Comparison of ENCODE assay signal across 18 cellular contexts in the genomic region with DNA sequence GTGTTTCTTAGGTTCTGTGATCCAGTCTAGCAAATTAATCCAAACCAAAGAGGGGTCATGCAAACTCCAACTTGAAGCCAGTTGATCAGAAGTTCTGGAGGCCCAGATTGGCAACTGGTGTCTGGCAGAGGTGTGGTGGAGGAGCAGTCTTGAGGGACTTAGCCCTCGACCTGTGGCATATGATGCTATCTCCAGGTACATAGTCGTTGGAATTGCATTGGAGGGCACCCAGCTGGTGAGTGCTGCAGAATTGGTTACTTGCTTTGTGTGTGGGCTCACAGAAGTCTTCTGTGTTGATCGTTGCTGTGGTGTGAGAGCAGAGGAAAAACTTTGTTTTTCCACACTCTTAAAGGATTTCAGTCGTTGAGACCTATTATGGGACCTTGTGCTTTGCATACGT. TPM values are rescaled to one million over a fixed set of nuclear protein-coding genes. Genes with fewer than 3 reads are reported as not detected.
DNase-seq lines count a peak whose midpoint lies in the region; ATAC-seq, FAIRE-seq and TF ChIP-seq lines count a peak whose summit lies in the region.
"Had no signal": no experiment of that assay in that cellular context is flagged by ENCODE, and none has a peak within 500 bp of the region (broad histone marks: within the 10 kb centered on the region; RNA-seq: fewer than 3 reads in every experiment).

No MANE protein-coding gene starts in this region.

- H4K20me1 ChIP-seq in GM23248 (ENCODE audit: insufficient read depth) (peaks cover 68% of the 10 kb centered on the region), GM12878 (ENCODE audit: control insufficient read depth, insufficient read depth) (peaks cover 16% of the 10 kb centered on the region)

- ATAC-seq in GM12878, result peak; percentile 20

- H3K4me1 Mint-ChIP-seq in T-helper 1 cell treated with Interleukin-12 subunit alpha and Interleukin-12 subunit beta and Interleukin-4 antibody, amounts not matched to agents 30 μg/mL and 1 μg/mL, for 36 hours (ENCODE audit: low read depth), result peaks cover 47% of the 10 kb centered on the region
- peaks cover 45% of the 10 kb centered on the region for H3K4me1 Mint-ChIP-seq in nephron

- DNase-seq in T-helper 1 cell, result no peak
- DNase-seq in GM23248, result no peak
- DNase-seq in GM12878 (ENCODE audit: low read depth, low spot score), result no peak
- no peak for DNase-seq in NCI-H1092 (lab: John Stamatoyannopoulos, UW)
- no peak for DNase-seq in stimulated activated CD4-positive, alpha-beta T cell treated with anti-CD3 and anti-CD28 coated beads, Interleukin-4, amount 100 ng/mL, for 24 hours
- no peak for DNase-seq in midbrain (lab: John Stamatoyannopoulos, UW)
- DNase-seq: activated CD4-positive, alpha-beta T cell treated with anti-CD3 and anti-CD28 coated beads for 1 hour; amniotic stem cell; dorsolateral prefrontal cortex; foreskin melanocyte; NCI-H1105; NCI-H748 treated with DMSO at 0.1 percent for 48 hours; spleen; upper lobe of left lung had no signal

- no peak overlapping the region for H3K9ac ChIP-seq in GM23248
- peak overlapping the region; percentile 30; the same call in 1 of the 2 replicates for H3K9ac ChIP-seq in GM12878 (ENCODE audit: control insufficient read depth, insufficient read depth, low read length)

- H2AFZ ChIP-seq in GM23248 (no peak overlapping the region), GM12878 (ENCODE audit: control insufficient read depth, low read depth, low read length) (no peak overlapping the region)

- intact Hi-C loops in GM12878 (cut with micrococcal nuclease; ENCODE audit: unreplicated experiment), result no loop called here

- no peaks in the 10 kb centered on the region for H3K9me2 ChIP-seq in GM23248 (ENCODE audit: insufficient read depth)

- WGBS in GM23248 (ENCODE audit: low coverage in 1 of 2, low lambda C conversion rate in 2 of 2, missing lambda C conversion rate in 2 of 2), 2 experiments, result 21 to 26% methylated on average over 5 of the region's 5 CpGs
- 7% methylated on average over 5 of the region's 5 CpGs for WGBS in GM12878 (ENCODE audit: insufficient coverage, insufficient replicate concordance, low lambda C conversion rate, missing lambda C conversion rate)

- in situ Hi-C loops in GM23248 (cut with MboI) (no loop called here), GM12878 (cut with MboI) (no loop called here)

- H3K4me3 Mint-ChIP-seq in T-helper 1 cell treated with Interleukin-12 subunit alpha and Interleukin-12 subunit beta and Interleukin-4 antibody, amounts not matched to agents 30 μg/mL and 1 μg/mL, for 36 hours, result no peak overlapping the region
- H3K4me3 Mint-ChIP-seq in nephron, result no peak overlapping the region

- H3K79me2 ChIP-seq in GM23248 (ENCODE audit: insufficient read depth) (peaks cover 100% of the 10 kb centered on the region), GM12878 (ENCODE audit: control insufficient read depth, insufficient read depth, low read length) (peaks cover 93% of the 10 kb centered on the region)

- SMC1A ChIA-PET in GM12878 (lab: Charles Lee; ENCODE audit: uncharacterized antibody, unreplicated experiment), result interaction anchor here (0.5 to 9.8 kb wide), 2 partner anchors 10 to 39 kb away, joined by 3 to 69 read pairs; no protein-coding TSS in a partner anchor

- H3K4me3 ChIP-seq in GM23248, result peak overlapping the region; percentile 48
- peak overlapping the region; percentile 49 for H3K4me3 ChIP-seq in GM12878
- H3K4me3 ChIP-seq: upper lobe of left lung had no signal

- no peak for FAIRE-seq in GM12878 (lab: Jason Lieb, UNC)
- FAIRE-seq: A204.1, islet of Langerhans had no signal

- peaks cover 14% of the 10 kb centered on the region for H3K36me3 Mint-ChIP-seq in T-helper 1 cell treated with Interleukin-12 subunit alpha and Interleukin-12 subunit beta and Interleukin-4 antibody, amounts not matched to agents 30 μg/mL and 1 μg/mL, for 36 hours (ENCODE audit: low read depth)
- peaks cover 25% of the 10 kb centered on the region for H3K36me3 Mint-ChIP-seq in nephron (ENCODE audit: low read depth)

- peak overlapping the region; percentile 36 for H3K27ac Mint-ChIP-seq in T-helper 1 cell treated with Interleukin-12 subunit alpha and Interleukin-12 subunit beta and Interleukin-4 antibody, amounts not matched to agents 30 μg/mL and 1 μg/mL, for 36 hours
- H3K27ac Mint-ChIP-seq in nephron, result peak overlapping the region in 2 of 3 experiments; percentile 24 to 46

- BruUV-seq in GM12878 (replicated peaks; lab: Mats Ljungman, UMichigan), result TSS peak; percentile 6

- H3K4me1 ChIP-seq in GM23248 (ENCODE audit: insufficient read depth), result peaks cover 84% of the 10 kb centered on the region
- H3K4me1 ChIP-seq in GM12878 (ENCODE audit: control insufficient read depth, insufficient read depth, low read length), result peaks cover 34% of the 10 kb centered on the region

- TF ChIP-seq POLR2A in GM12878 (IDR thresholded peaks at IDR 0.05; ENCODE audit: low read depth, low read length), result no peak

- POLR2A ChIA-PET in GM12878 (lab: Charles Lee), result interaction anchor here (1.3 kb wide), 1 partner anchor 10 kb away, joined by 16 read pairs; no protein-coding TSS in a partner anchor

- no peak for TF ChIP-seq EP300 in GM12878 (IDR thresholded peaks at IDR 0.05; ENCODE audit: borderline replicate concordance in 1 of 2, control insufficient read depth in 1 of 2, low read depth in 2 of 2, low read length in 2 of 2)

- RAD21 ChIA-PET in GM12878 (lab: Charles Lee; ENCODE audit: unreplicated experiment), result interaction anchor here (0.9 to 2.4 kb wide), 3 partner anchors 10 to 13 kb away, joined by 3 to 10 read pairs (median 4); no protein-coding TSS in a partner anchor

- H3K9me3 ChIP-seq in GM23248 (ENCODE audit: low read depth) (no peaks in the 10 kb centered on the region), GM12878 (replicated peaks; ENCODE audit: control insufficient read depth, insufficient read depth, low read length) (no peaks in the 10 kb centered on the region)
- H3K9me3 ChIP-seq: spleen, upper lobe of left lung had no signal

- peaks cover 68% of the 10 kb centered on the region for H3F3A ChIP-seq in GM23248 (ENCODE audit: insufficient read depth)

- no peaks in the 10 kb centered on the region for H3K27me3 ChIP-seq in GM23248 (replicated peaks; ENCODE audit: insufficient read depth)
- H3K27me3 ChIP-seq in GM12878 (replicated peaks in 1 of 2; ENCODE audit: control insufficient read depth in 2 of 2, insufficient read depth in 2 of 2, low read length in 1 of 2), result no peaks in the 10 kb centered on the region
- H3K27me3 ChIP-seq: dorsolateral prefrontal cortex, spleen, upper lobe of left lung had no signal

- H3K9me3 Mint-ChIP-seq in T-helper 1 cell treated with Interleukin-12 subunit alpha and Interleukin-12 subunit beta and Interleukin-4 antibody, amounts not matched to agents 30 μg/mL and 1 μg/mL, for 36 hours, result no peaks in the 10 kb centered on the region
- H3K9me3 Mint-ChIP-seq in nephron, result no peaks in the 10 kb centered on the region

- H3K36me3 ChIP-seq in GM23248 (ENCODE audit: low read depth) (no peaks in the 10 kb centered on the region), GM12878 (ENCODE audit: control insufficient read depth in 2 of 2, insufficient read depth in 2 of 2, low read length in 1 of 2) (peaks cover 2 to 7% of the 10 kb centered on the region in 2 experiments; a peak in 3 of 4 replicates)
- H3K36me3 ChIP-seq: upper lobe of left lung had no signal

- H3K27ac ChIP-seq in GM23248 (peak overlapping the region; percentile 48), GM12878 (ENCODE audit: control insufficient read depth, insufficient read depth) (no peak overlapping the region)
- H3K27ac ChIP-seq: upper lobe of left lung had no signal

- no peaks in the 10 kb centered on the region for H3K27me3 Mint-ChIP-seq in T-helper 1 cell treated with Interleukin-12 subunit alpha and Interleukin-12 subunit beta and Interleukin-4 antibody, amounts not matched to agents 30 μg/mL and 1 μg/mL, for 36 hours (ENCODE audit: low read depth)
- H3K27me3 Mint-ChIP-seq in nephron (ENCODE audit: low read depth), result no peaks in the 10 kb centered on the region

- H3K4me2 ChIP-seq in GM23248 (ENCODE audit: unreplicated experiment), result peak overlapping the region; percentile 51
- H3K4me2 ChIP-seq in GM12878 (ENCODE audit: control insufficient read depth, insufficient read depth), result peak overlapping the region; percentile 60

- CTCF ChIA-PET in GM12878 (lab: Yijun Ruan, JAX), result interaction anchor here (1.4 kb wide), 1 partner anchor 10 kb away, joined by 9 read pairs; no protein-coding TSS in a partner anchor

- TF ChIP-seq RAD21 in GM12878 (IDR thresholded peaks at IDR 0.05; ENCODE audit: insufficient read depth, low read depth, low read length), result no peak

- no peak for TF ChIP-seq CTCF in GM12878 (IDR thresholded peaks at IDR 0.05 in 2 of 3, conservative IDR thresholded peaks at IDR 0.05 in 1 of 3; ENCODE audit: control insufficient read depth in 2 of 3, extremely low read depth in 1 of 3, insufficient read depth in 1 of 3, low read depth in 3 of 3, low read length in 3 of 3)
- TF ChIP-seq CTCF in nephron (IDR thresholded peaks at IDR 0.05; ENCODE audit: unreplicated experiment in 3 of 3), result no peak

RNA-seq across cellular contexts. Expression of a gene that starts 7.7 kb away (rescaled TPM):
- 43.7 and 65.1 TPM in 2 replicates for total RNA-seq in GM23248 (2014; rRNA removed; shearing (Covaris generic))
- 30.6 and 32.6 TPM in 2 replicates for polyA plus RNA-seq in GM23248 (2016; fragmentation: Nextera tagmentation; extraction: Ambion mirVana)
- total RNA-seq in GM12878 (2013; cell fraction: nucleolus; rRNA removed), result 79.9 and 89.9 TPM in 2 replicates
- total RNA-seq in GM12878 (2014; rRNA removed), result 34.3 and 40.9 TPM in 2 replicates
- total RNA-seq in GM12878 (2014; rRNA removed; fragmentation: Illumina TruSeq; extraction: Trizol), result 38.5 and 41.1 TPM in 2 replicates
- 37.7 and 39.6 TPM in 2 replicates for total RNA-seq in GM12878 (2021)
- polyA plus RNA-seq in GM12878 (2011; ENCODE audit: low read depth), result 22.3 TPM
- 31.7 and 45.1 TPM in 2 replicates for polyA plus RNA-seq in GM12878 (2011; rRNA removed)
- polyA plus RNA-seq in GM12878 (2011; cell fraction: cytosol; rRNA removed), result 15.7 and 17.9 TPM in 2 replicates
- polyA plus RNA-seq in GM12878 (2011; cell fraction: nucleus; rRNA removed), result 28.5 and 34.2 TPM in 2 replicates
- 31.7 and 32.9 TPM in 2 replicates for polyA plus RNA-seq in GM12878 (2012)
- 32.4 and 43.6 TPM in 2 replicates for polyA plus RNA-seq in GM12878 (2014; fragmentation: Illumina TruSeq; extraction: Trizol)
- polyA plus RNA-seq in GM12878 (2014; fragmentation: Nextera tagmentation; extraction: Ambion mirVana), result 10 to 100 TPM; 13.2 to 16.3 TPM
- 24.9 and 28.3 TPM in 2 replicates for polyA plus RNA-seq in GM12878 (2014; rRNA removed)
- 10 to 100 TPM; 39.5 to 43.4 TPM for polyA plus RNA-seq in GM12878 (2016; fragmentation: Nextera tagmentation; extraction: Ambion mirVana)
- 29.7 and 47.0 TPM in 2 replicates for polyA minus RNA-seq in GM12878 (2011; rRNA and poly(A)+ RNA removed)
- 11.1 and 13.6 TPM in 2 replicates for polyA minus RNA-seq in GM12878 (2011; cell fraction: cytosol; rRNA and poly(A)+ RNA removed)
- 24.1 and 40.4 TPM in 2 replicates for polyA minus RNA-seq in GM12878 (2011; cell fraction: nucleus; rRNA and poly(A)+ RNA removed)

RNA-seq across cellular contexts. Expression of a gene that starts 50.2 kb away (rescaled TPM):
- 22.0 and 27.4 TPM in 2 replicates for total RNA-seq in GM23248 (2014; rRNA removed; shearing (Covaris generic))
- polyA plus RNA-seq in GM23248 (2016; fragmentation: Nextera tagmentation; extraction: Ambion mirVana) (12.0 and 12.5 TPM in 2 replicates), GM12878 (2011; rRNA removed) (7.6 and 10.0 TPM in 2 replicates), GM12878 (2014; fragmentation: Illumina TruSeq; extraction: Trizol) (14.5 and 15.6 TPM in 2 replicates), GM12878 (2014; fragmentation: Nextera tagmentation; extraction: Ambion mirVana) (1 to 10 TPM; 1.6 to 2.0 TPM), GM12878 (2014; rRNA removed) (17.5 and 18.7 TPM in 2 replicates), GM12878 (2016; fragmentation: Nextera tagmentation; extraction: Ambion mirVana) (10 to 100 TPM; 12.4 to 12.9 TPM)
- total RNA-seq in GM12878 (2013; cell fraction: nucleolus; rRNA removed), result 34.6 and 35.3 TPM in 2 replicates
- total RNA-seq in GM12878 (2014; rRNA removed) (15.2 and 16.2 TPM in 2 replicates), GM12878 (2014; rRNA removed; fragmentation: Illumina TruSeq; extraction: Trizol) (10.9 and 11.7 TPM in 2 replicates), GM12878 (2021) (23.5 and 25.2 TPM in 2 replicates)
- 8.8 TPM for polyA plus RNA-seq in GM12878 (2011; ENCODE audit: low read depth)
- 8.8 and 9.1 TPM in 2 replicates for polyA plus RNA-seq in GM12878 (2011; cell fraction: cytosol; rRNA removed)
- 18.0 and 21.1 TPM in 2 replicates for polyA plus RNA-seq in GM12878 (2011; cell fraction: nucleus; rRNA removed)
- 10.8 and 12.3 TPM in 2 replicates for polyA plus RNA-seq in GM12878 (2012)
- polyA minus RNA-seq in GM12878 (2011; rRNA and poly(A)+ RNA removed), result 14.5 and 18.8 TPM in 2 replicates
- 6.0 and 7.2 TPM in 2 replicates for polyA minus RNA-seq in GM12878 (2011; cell fraction: cytosol; rRNA and poly(A)+ RNA removed)
- polyA minus RNA-seq in GM12878 (2011; cell fraction: nucleus; rRNA and poly(A)+ RNA removed), result 6.5 and 13.4 TPM in 2 replicates
